In genomic region chr3:141386611-141387110, GRCh38 we compare ENCODE assay signal across 8 cellular contexts. TPM values are rescaled to one million over a fixed set of nuclear protein-coding genes. Genes with fewer than 3 reads are reported as not detected.
DNase-seq lines count a peak whose midpoint lies in the region; ATAC-seq, FAIRE-seq and TF ChIP-seq lines count a peak whose summit lies in the region.

No MANE protein-coding gene starts in this region.

- no peaks in the 10 kb centered on the region for H3K9me3 Mint-ChIP-seq in CD4-positive, alpha-beta T cell
- H3K9me3 Mint-ChIP-seq in T-cell = no peaks in the 10 kb centered on the region

- no peaks in the 10 kb centered on the region for H3K36me3 Mint-ChIP-seq in CD4-positive, alpha-beta T cell (ENCODE audit: low read depth)
- H3K36me3 Mint-ChIP-seq in T-cell = no peaks in the 10 kb centered on the region

- H3K4me1 ChIP-seq in HepG2 (ENCODE audit: insufficient read depth, low read length) = peaks cover 38% of the 10 kb centered on the region
- peaks cover 15% of the 10 kb centered on the region for H3K4me1 ChIP-seq in body of pancreas

- H3K27me3 Mint-ChIP-seq in CD4-positive, alpha-beta T cell = no peaks in the 10 kb centered on the region
- H3K27me3 Mint-ChIP-seq in T-cell = no peaks in the 10 kb centered on the region

- H3K4me1 Mint-ChIP-seq in CD4-positive, alpha-beta T cell (ENCODE audit: low read depth) = peaks cover 6% of the 10 kb centered on the region
- H3K4me1 Mint-ChIP-seq in T-cell = peaks cover 0 to 14% (median 14%) of the 10 kb centered on the region in 3 donors

- no peak for TF ChIP-seq CTCF in CD4-positive, alpha-beta T cell (IDR thresholded peaks at IDR 0.05)
- no peak for TF ChIP-seq CTCF in HepG2 (CRISPR knock-in tag; IDR thresholded peaks at IDR 0.05)
- TF ChIP-seq CTCF in body of pancreas (IDR thresholded peaks at IDR 0.05) = no peak
- no peak for TF ChIP-seq CTCF in GM10266 (IDR thresholded peaks at IDR 0.05; ENCODE audit: control insufficient read depth, insufficient read depth, low read depth, missing control alignments)

- peaks cover 9 to 40% of the 10 kb centered on the region in 2 experiments for H3K36me3 ChIP-seq in HepG2 (replicated peaks in 1 of 2; ENCODE audit: control insufficient read depth in 1 of 2, insufficient read depth in 2 of 2, low read length in 2 of 2)
- no peaks in the 10 kb centered on the region for H3K36me3 ChIP-seq in body of pancreas (replicated peaks in 1 of 2; ENCODE audit: insufficient read depth in 1 of 2, low read depth in 2 of 2)
- no peaks in the 10 kb centered on the region for H3K36me3 ChIP-seq in H7 (replicated peaks; ENCODE audit: control insufficient read depth, insufficient read depth, low read length)

- TF ChIP-seq EP300 in HepG2 (IDR thresholded peaks at IDR 0.05; ENCODE audit: low read depth in 2 of 2, low read length in 2 of 2) (no peak), HepG2 (CRISPR knock-in tag; IDR thresholded peaks at IDR 0.05; ENCODE audit: borderline replicate concordance) (no peak)

- no peak overlapping the region for H3K4me2 ChIP-seq in HepG2 (ENCODE audit: low read depth, low read length)

- peak overlapping the region; percentile 69 for H3K4me3 Mint-ChIP-seq in CD4-positive, alpha-beta T cell
- H3K4me3 Mint-ChIP-seq in T-cell = peak overlapping the region; percentile 56 to 76 (median 71)

- H3K4me3 ChIP-seq in HepG2 (replicated peaks in 1 of 3; ENCODE audit: insufficient read depth in 1 of 3, low read depth in 2 of 3, low read length in 3 of 3) = no peak overlapping the region
- no peak overlapping the region for H3K4me3 ChIP-seq in body of pancreas
- H3K4me3 ChIP-seq in H7 (ENCODE audit: insufficient read depth, low read depth, low read length) = no peak overlapping the region

- in situ Hi-C loops in HepG2 (cut with HindIII; ENCODE audit: extremely low pct_ligation_motif_present, low pct_unique_long_range_greater_than_20kb) = no loop called here

- no peak for DNase-seq in CD4-positive, alpha-beta T cell
- DNase-seq in HEK293T (ENCODE audit: extremely low spot score) (peak; percentile 23), T-cell (no peak), HepG2 (ENCODE audit: low spot score) (no peak), body of pancreas (no peak), H7 (no peak), GM10266 (ENCODE audit: extremely low spot score) (no peak), COLO668 (lab: John Stamatoyannopoulos, UW; ENCODE audit: unreplicated experiment) (no peak)

- H3K9me3 ChIP-seq in CD4-positive, alpha-beta T cell (ENCODE audit: control insufficient read depth, low read length) = no peaks in the 10 kb centered on the region
- no peaks in the 10 kb centered on the region for H3K9me3 ChIP-seq in HepG2 (ENCODE audit: low read length)
- H3K9me3 ChIP-seq in body of pancreas = no peaks in the 10 kb centered on the region

- no peak for TF ChIP-seq RAD21 in HepG2 (CRISPR knock-in tag; IDR thresholded peaks at IDR 0.05)

- no peak overlapping the region for H3K9ac ChIP-seq in HepG2 (ENCODE audit: insufficient read depth, low read depth, low read length)

- CTCF ChIA-PET in CD4-positive, alpha-beta T cell (lab: Charles Lee) = interaction anchor here (1.0 to 1.3 kb wide), 2 partner anchors 14 to 24 kb away, joined by 3 to 4 read pairs; no protein-coding TSS in a partner anchor
- CTCF ChIA-PET in HEK293T (lab: Yijun Ruan, JAX) (interaction anchor here (0.6 to 1.1 kb wide), 2 partner anchors 11 to 75 kb away, joined by 3 to 5 read pairs; no protein-coding TSS in a partner anchor), T-cell (lab: Charles Lee) (interaction anchor here (0.5 to 2.0 kb wide), 7 partner anchors 15 to 253 kb away, joined by 3 to 9 read pairs (median 3); no protein-coding TSS in a partner anchor), HepG2 (lab: Yijun Ruan, JAX; ENCODE audit: low intra/inter-chr PET ratio, low total read pairs) (no interaction called here)

- TF ChIP-seq POLR2A in HepG2 (IDR thresholded peaks at IDR 0.05; ENCODE audit: insufficient read depth in 1 of 2, low read depth in 2 of 2, low read length in 2 of 2) (no peak), body of pancreas (IDR thresholded peaks at IDR 0.05) (peak in 1 of 3 donors; percentile 16)

- no peak overlapping the region for H2AFZ ChIP-seq in HepG2 (ENCODE audit: low read length)

- intact Hi-C loops in CD4-positive, alpha-beta T cell (cut with DNase I, micrococcal nuclease) = no loop called here
- intact Hi-C loops in HepG2 (cut with micrococcal nuclease; ENCODE audit: unreplicated experiment) = no loop called here
- intact Hi-C loops in body of pancreas (cut with DNase I) = no loop called here

- H3K27ac ChIP-seq in CD4-positive, alpha-beta T cell (ENCODE audit: low read depth, low read length) = no peak overlapping the region
- H3K27ac ChIP-seq in HepG2 (ENCODE audit: extremely low read length, insufficient read depth, low read length) (no peak overlapping the region), body of pancreas (no peak overlapping the region)

- peak overlapping the region; percentile 47 for H3K27ac Mint-ChIP-seq in CD4-positive, alpha-beta T cell
- peak overlapping the region; percentile 73 to 75 for H3K27ac Mint-ChIP-seq in T-cell

- no peaks in the 10 kb centered on the region for H4K20me1 ChIP-seq in HepG2 (ENCODE audit: insufficient read depth, low read length)

- no peaks in the 10 kb centered on the region for H3K79me2 ChIP-seq in HepG2 (ENCODE audit: insufficient read depth, low read length)

- no peaks in the 10 kb centered on the region for H3K27me3 ChIP-seq in CD4-positive, alpha-beta T cell (ENCODE audit: control insufficient read depth, insufficient read depth, low read length)
- H3K27me3 ChIP-seq in HepG2 (ENCODE audit: control insufficient read depth in 1 of 2, insufficient read depth in 2 of 2, low read length in 2 of 2) = no peaks in the 10 kb centered on the region
- H3K27me3 ChIP-seq in body of pancreas = no peaks in the 10 kb centered on the region
- H3K27me3 ChIP-seq in H7 (ENCODE audit: control insufficient read depth, insufficient read depth, low read length) = no peaks in the 10 kb centered on the region

- ATAC-seq in CD4-positive, alpha-beta T cell (ENCODE audit: poor library complexity) = peak; percentile 54
- ATAC-seq in T-cell (replicated peaks in 1 of 4) (peak in 3 of 4 experiments; percentile 6 to 45 (median 39)), HepG2 (no peak), body of pancreas (no peak)

- POLR2A ChIA-PET in CD4-positive, alpha-beta T cell (lab: Charles Lee) = interaction anchor here (1.0 to 4.0 kb wide), 4 partner anchors 26 to 155 kb away, joined by 3 to 28 read pairs (median 6); partner anchors contain the start of gene PXYLP1
- POLR2A ChIA-PET in HEK293T (lab: Yijun Ruan, JAX) (interaction anchor here (0.8 to 1.2 kb wide), 3 partner anchors 15 to 26 kb away, joined by 3 read pairs; partner anchors contain the start of gene ZBTB38), T-cell (lab: Charles Lee) (no interaction called here), HepG2 (lab: Yijun Ruan, JAX) (interaction anchor here (1.0 to 2.4 kb wide), 3 partner anchors 12 to 26 kb away, joined by 3 to 5 read pairs (median 3); no protein-coding TSS in a partner anchor)

- 98% methylated on average over 5 of the region's 5 CpGs for WGBS in HepG2 (ENCODE audit: low lambda C conversion rate)
- 85 to 87% methylated on average over 5 of the region's 5 CpGs for WGBS in body of pancreas, 2 donors

- no peak for FAIRE-seq in HepG2 (lab: Jason Lieb, UNC)

- BruUV-seq in HepG2 (replicated peaks; lab: Mats Ljungman, UMichigan) = no TSS peak

TF ChIP-seq in HEK293T, 16 proteins besides CTCF, POLR2A, EP300 and RAD21 (continues in another document):
- peak; percentile 62; the same call in 1 of the 2 replicates for TF ChIP-seq L3MBTL2 (conservative IDR thresholded peaks at IDR 0.05)

TF ChIP-seq in HepG2, 621 proteins besides CTCF, POLR2A, EP300 and RAD21 (continues in another document):
- no peak for TF ChIP-seq BHLHE40 (IDR thresholded peaks at IDR 0.05; ENCODE audit: low read length)
- TF ChIP-seq, protein P1, sequence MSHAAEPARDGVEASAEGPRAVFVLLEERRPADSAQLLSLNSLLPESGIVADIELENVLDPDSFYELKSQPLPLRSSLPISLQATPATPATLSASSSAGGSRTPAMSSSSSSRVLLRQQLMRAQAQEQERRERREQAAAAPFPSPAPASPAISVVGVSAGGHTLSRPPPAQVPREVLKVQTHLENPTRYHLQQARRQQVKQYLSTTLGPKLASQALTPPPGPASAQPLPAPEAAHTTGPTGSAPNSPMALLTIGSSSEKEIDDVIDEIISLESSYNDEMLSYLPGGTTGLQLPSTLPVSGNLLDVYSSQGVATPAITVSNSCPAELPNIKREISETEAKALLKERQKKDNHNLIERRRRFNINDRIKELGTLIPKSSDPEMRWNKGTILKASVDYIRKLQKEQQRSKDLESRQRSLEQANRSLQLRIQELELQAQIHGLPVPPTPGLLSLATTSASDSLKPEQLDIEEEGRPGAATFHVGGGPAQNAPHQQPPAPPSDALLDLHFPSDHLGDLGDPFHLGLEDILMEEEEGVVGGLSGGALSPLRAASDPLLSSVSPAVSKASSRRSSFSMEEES (CRISPR knock-in tag; IDR thresholded peaks at IDR 0.05) = no peak

RNA-seq across cellular contexts. Expression of gene ZBTB38, which starts 18.4 kb away (rescaled TPM):
- 10 to 100 TPM; 21.8 to 22.0 TPM for total RNA-seq in CD4-positive, alpha-beta T cell
- total RNA-seq in T-cell (10 to 100 TPM; 38.7 to 72.3 (median 58.2) TPM), HepG2 (2016; rRNA removed; fragmentation: Illumina TruSeq; extraction: Trizol) (51.7 and 77.9 TPM in 2 replicates), body of pancreas (10 to 100 TPM; 48.5 to 60.4 TPM)
- 8.0 and 8.8 TPM in 2 replicates for total RNA-seq in HepG2 (2016; cell fraction: cytosol; rRNA removed; fragmentation: Illumina TruSeq; extraction: Trizol; ENCODE audit: low read depth)
- total RNA-seq in HepG2 (2016; cell fraction: insoluble cytoplasmic fraction; rRNA removed; fragmentation: Illumina TruSeq; extraction: Trizol) = 47.2 and 73.5 TPM in 2 replicates
- total RNA-seq in HepG2 (2016; cell fraction: membrane; rRNA removed; fragmentation: Illumina TruSeq; extraction: Trizol) = 24.0 and 25.0 TPM in 2 replicates
- 50.9 and 56.2 TPM in 2 replicates for total RNA-seq in HepG2 (2016; cell fraction: nucleus; rRNA removed; fragmentation: Illumina TruSeq; extraction: Trizol)
- polyA plus RNA-seq in HepG2 (2011; rRNA removed) = 20.4 and 26.8 TPM in 2 replicates
- 14.8 and 18.8 TPM in 2 replicates for polyA plus RNA-seq in HepG2 (2011; cell fraction: cytosol; rRNA removed)
- polyA plus RNA-seq in HepG2 (2011; cell fraction: nucleus; rRNA removed) = 26.0 and 30.5 TPM in 2 replicates
- 30.3 and 41.4 TPM in 2 replicates for polyA plus RNA-seq in HepG2 (2012)
- 0.80 and 1.00 TPM in 2 replicates for polyA plus RNA-seq in HepG2 (2016; cell fraction: cytosol; fragmentation: Illumina TruSeq; extraction: Trizol; ENCODE audit: low read depth)
- polyA plus RNA-seq in HepG2 (2016; cell fraction: insoluble cytoplasmic fraction; fragmentation: Illumina TruSeq; extraction: Trizol; ENCODE audit: low read depth) = 32.5 and 33.4 TPM in 2 replicates
- 2.7 and 3.4 TPM in 2 replicates for polyA plus RNA-seq in HepG2 (2016; cell fraction: membrane; fragmentation: Illumina TruSeq; extraction: Trizol; ENCODE audit: low read depth)
- 35.8 and 35.9 TPM in 2 replicates for polyA plus RNA-seq in HepG2 (2016; cell fraction: nucleus; fragmentation: Illumina TruSeq; extraction: Trizol; ENCODE audit: insufficient read depth, low read depth)
- 48.8 and 66.3 TPM in 2 replicates for polyA minus RNA-seq in HepG2 (2011; rRNA and poly(A)+ RNA removed; ENCODE audit: low replicate concordance)
- polyA minus RNA-seq in HepG2 (2011; cell fraction: cytosol; rRNA and poly(A)+ RNA removed) = 52.1 and 52.3 TPM in 2 replicates
- 130 and 149 TPM in 2 replicates for polyA minus RNA-seq in HepG2 (2011; cell fraction: nucleus; rRNA and poly(A)+ RNA removed)
- total RNA-seq in H7 (2014; rRNA removed; shearing (Covaris generic)) = 6.7 and 9.5 TPM in 2 replicates

Comparison
In these comparisons a context has a peak if more than half of its experiments do, and no peak if none do; other contexts are left out.
1. ATAC-seq: peak in CD4-positive, alpha-beta T cell (single experiment) and T-cell (3 of 4); none in HepG2 (single experiment) and body of pancreas (single experiment).
2. POLR2A ChIA-PET loops: an anchor here in CD4-positive, alpha-beta T cell (1.0 to 4.0 kb wide), HEK293T (0.8 to 1.2 kb wide) and HepG2 (1.0 to 2.4 kb wide); none called in T-cell.